Comparison of ENCODE assay signal across 1 cellular context in the genomic region with DNA sequence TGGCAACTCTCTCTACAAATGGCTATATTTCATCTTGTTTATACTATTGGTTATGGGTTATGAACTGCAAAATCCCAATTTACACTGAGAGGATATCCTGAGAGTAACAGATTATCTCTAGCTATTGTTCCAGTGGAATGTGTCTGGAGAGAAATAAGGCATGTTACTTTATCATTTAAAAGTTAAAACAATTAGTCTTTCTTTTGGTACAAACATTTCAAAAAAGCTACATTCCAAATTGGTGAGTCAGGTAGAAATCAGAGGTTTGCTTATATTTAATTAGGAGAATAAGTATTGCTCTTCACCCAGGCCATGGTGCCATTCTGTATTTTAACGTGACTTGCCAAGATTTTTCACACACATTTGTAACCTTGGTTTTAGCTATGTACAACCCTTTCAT.
TF ChIP-seq lines count a peak whose summit lies in the region.

No MANE protein-coding gene starts in this region.

TF ChIP-seq in IMR-90, 13 proteins besides CTCF, POLR2A, EP300 and RAD21:
- TF ChIP-seq BHLHE40 (IDR thresholded peaks at IDR 0.05; ENCODE audit: low read depth, low read length), result no peak
- TF ChIP-seq ELK1 (IDR thresholded peaks at IDR 0.05; ENCODE audit: borderline replicate concordance, low read depth, low read length), result no peak
- TF ChIP-seq RCOR1 (IDR thresholded peaks at IDR 0.05; ENCODE audit: insufficient replicate concordance, low read length), result no peak
